In genomic region chr19:30799854-30800755, GRCh38 we compare ENCODE assay signal across 9 cellular contexts.
DNase-seq lines count a peak whose midpoint lies in the region; ATAC-seq and TF ChIP-seq lines count a peak whose summit lies in the region.
"Had no signal": no experiment of that assay in that cellular context is flagged by ENCODE, and none has a peak within 500 bp of the region (broad histone marks: within the 10 kb centered on the region; RNA-seq: fewer than 3 reads in every experiment).

No MANE protein-coding gene starts in this region.

- intact Hi-C loops in PC-3 (cut with micrococcal nuclease), result no loop called here
- intact Hi-C loops in lower leg skin (cut with DNase I; ENCODE audit: low total_unique reads), result no loop called here

- CTCF ChIA-PET in PC-3 (lab: Charles Lee), result no interaction called here

- no peak for TF ChIP-seq EP300 in tibial nerve (IDR thresholded peaks at IDR 0.05)

- H3K4me2 ChIP-seq in PC-3 (ENCODE audit: low read length), result no peak overlapping the region
- H3K4me2 ChIP-seq: BLaER1 treated with 17β-estradiol and CSF1 and Interleukin-3, amounts not matched to agents 10 nM and 100 nM had no signal

- H3K9ac ChIP-seq in PC-3 (ENCODE audit: low read length), result no peak overlapping the region
- H3K9ac ChIP-seq: BLaER1 treated with 17β-estradiol and CSF1 and Interleukin-3, amounts not matched to agents 10 nM and 100 nM had no signal

- no peaks in the 10 kb centered on the region for H3K9me3 ChIP-seq in PC-3 (ENCODE audit: low read length)
- H3K9me3 ChIP-seq in tibial nerve, result no peaks in the 10 kb centered on the region
- H3K9me3 ChIP-seq: BLaER1 treated with 17β-estradiol and CSF1 and Interleukin-3, amounts not matched to agents 10 nM and 100 nM had no signal

- no peaks in the 10 kb centered on the region for H3K4me1 ChIP-seq in PC-3 (ENCODE audit: insufficient read depth, low read length)
- H3K4me1 ChIP-seq in tibial nerve, result peaks cover 0 to 14% (median 0%) of the 10 kb centered on the region in 4 donors
- H3K4me1 ChIP-seq: BLaER1 treated with 17β-estradiol and CSF1 and Interleukin-3, amounts not matched to agents 10 nM and 100 nM had no signal

- no peaks in the 10 kb centered on the region for H3K79me2 ChIP-seq in PC-3 (ENCODE audit: low read length)

- no peak for ATAC-seq in PC-3

- 46 to 49% methylated on average over 22 of the region's 22 CpGs for WGBS in lower leg skin, 2 donors
- 43 to 50% methylated on average over 22 of the region's 22 CpGs for WGBS in tibial nerve, 2 donors

- H2AFZ ChIP-seq in PC-3 (ENCODE audit: low read length), result no peak overlapping the region

- H4K20me1 ChIP-seq in PC-3 (ENCODE audit: low read length), result no peaks in the 10 kb centered on the region
- H4K20me1 ChIP-seq: BLaER1 treated with 17β-estradiol and CSF1 and Interleukin-3, amounts not matched to agents 10 nM and 100 nM had no signal

- DNase-seq in NCI-H2107 treated with DMSO at 0.1 percent for 48 hours (lab: John Stamatoyannopoulos, UW; ENCODE audit: unreplicated experiment), result peak; percentile 9
- DNase-seq in NCI-H2107 (lab: John Stamatoyannopoulos, UW), result no peak
- no peak for DNase-seq in PC-3
- DNase-seq in caudate nucleus (lab: John Stamatoyannopoulos, UW), result peak in 36 of 61 donors; percentile 1 to 41 (median 13)
- peak; percentile 33 to 86 for DNase-seq in lower leg skin (ENCODE audit: low spot score in 2 of 2)
- peak in 1 of 2 donors; percentile 47 for DNase-seq in tibial nerve (ENCODE audit: low spot score in 2 of 2)
- DNase-seq in coronary artery (ENCODE audit: low spot score), result no peak
- no peak for DNase-seq in effector CD8-positive, alpha-beta T cell (lab: John Stamatoyannopoulos, UW)

- H3K4me3 ChIP-seq in PC-3 (ENCODE audit: low read length) (no peak overlapping the region), lower leg skin (ENCODE audit: low read depth, poor library complexity, severe bottlenecking) (no peak overlapping the region), tibial nerve (no peak overlapping the region), coronary artery (no peak overlapping the region)
- H3K4me3 ChIP-seq: BLaER1 treated with 17β-estradiol and CSF1 and Interleukin-3, amounts not matched to agents 10 nM and 100 nM had no signal

- TF ChIP-seq CTCF in PC-3 (conservative IDR thresholded peaks at IDR 0.05; ENCODE audit: low read depth, low read length) (peak; percentile 37), lower leg skin (IDR thresholded peaks at IDR 0.05) (no peak), tibial nerve (IDR thresholded peaks at IDR 0.05) (peak; percentile 43 to 61 (median 49)), coronary artery (IDR thresholded peaks at IDR 0.05) (no peak)

- H3K27ac ChIP-seq in PC-3 (ENCODE audit: low read length), result no peak overlapping the region
- no peak overlapping the region for H3K27ac ChIP-seq in caudate nucleus (ENCODE audit: low read depth, low read length)
- no peak overlapping the region for H3K27ac ChIP-seq in tibial nerve
- H3K27ac ChIP-seq in coronary artery, result no peak overlapping the region
- H3K27ac ChIP-seq: BLaER1 treated with 17β-estradiol and CSF1 and Interleukin-3, amounts not matched to agents 10 nM and 100 nM had no signal

- no peaks in the 10 kb centered on the region for H3K9me2 ChIP-seq in PC-3 (replicated peaks; ENCODE audit: low read length)

- no peak for TF ChIP-seq POLR2A in lower leg skin (IDR thresholded peaks at IDR 0.05)
- no peak for TF ChIP-seq POLR2A in tibial nerve (IDR thresholded peaks at IDR 0.05)

- BruUV-seq in PC-3 (replicated peaks; lab: Mats Ljungman, UMichigan), result no TSS peak

- no peaks in the 10 kb centered on the region for H3K36me3 ChIP-seq in PC-3 (ENCODE audit: low read depth, low read length)
- no peaks in the 10 kb centered on the region for H3K36me3 ChIP-seq in tibial nerve
- H3K36me3 ChIP-seq: BLaER1 treated with 17β-estradiol and CSF1 and Interleukin-3, amounts not matched to agents 10 nM and 100 nM had no signal

- H3F3A ChIP-seq in PC-3 (ENCODE audit: low read length, unreplicated experiment), result no peaks in the 10 kb centered on the region

- POLR2A ChIA-PET in PC-3 (lab: Charles Lee; ENCODE audit: unreplicated experiment), result no interaction called here

- no peaks in the 10 kb centered on the region for H3K27me3 ChIP-seq in PC-3 (ENCODE audit: low read length)
- H3K27me3 ChIP-seq in tibial nerve, result no peaks in the 10 kb centered on the region
- H3K27me3 ChIP-seq: BLaER1 treated with 17β-estradiol and CSF1 and Interleukin-3, amounts not matched to agents 10 nM and 100 nM had no signal

Comparison
In these comparisons a context has a peak if more than half of its experiments do, and no peak if none do; other contexts are left out.
1. DNase-seq: peak in NCI-H2107 treated with DMSO at 0.1 percent for 48 hours (single experiment), caudate nucleus (36 of 61) and lower leg skin (2 of 2); none in NCI-H2107 (single experiment), PC-3 (single experiment), coronary artery (single experiment) and effector CD8-positive, alpha-beta T cell (single experiment).
2. CTCF ChIP-seq: peak in PC-3 (single experiment) and tibial nerve (5 of 5); none in lower leg skin (0 of 3) and coronary artery (single experiment).